27 cellular contexts compared by ENCODE assay signal in the genomic region with DNA sequence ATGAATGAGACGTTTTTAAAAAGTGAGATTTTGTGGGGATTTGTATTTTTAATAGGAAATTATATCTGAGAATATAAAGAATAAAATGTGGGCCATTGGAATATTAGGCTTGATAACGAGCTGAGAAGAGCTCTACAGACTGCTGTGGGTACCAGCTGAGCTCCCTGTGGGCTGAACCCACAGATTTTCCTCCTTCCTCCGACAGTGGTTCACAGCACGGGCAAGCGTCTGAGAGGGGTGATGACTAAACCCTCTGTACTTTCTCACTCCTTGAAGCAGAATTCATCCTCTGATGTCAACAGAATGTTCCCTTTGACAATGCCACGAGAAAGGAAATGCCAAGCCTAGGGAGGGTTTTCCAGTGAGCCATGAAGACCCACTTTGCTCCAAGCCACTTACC.
DNase-seq lines count a peak whose midpoint lies in the region; ATAC-seq, FAIRE-seq and TF ChIP-seq lines count a peak whose summit lies in the region.
"Had no signal": no experiment of that assay in that cellular context is flagged by ENCODE, and none has a peak within 500 bp of the region (broad histone marks: within the 10 kb centered on the region; RNA-seq: fewer than 3 reads in every experiment).

No MANE protein-coding gene starts in this region.

- no peaks in the 10 kb centered on the region for H4K20me1 ChIP-seq in HepG2 (ENCODE audit: insufficient read depth, low read length)
- H4K20me1 ChIP-seq: BLaER1 had no signal

- POLR2A ChIA-PET in HepG2 (lab: Yijun Ruan, JAX), result no interaction called here

- no peak for TF ChIP-seq POLR2A in HepG2 (IDR thresholded peaks at IDR 0.05; ENCODE audit: insufficient read depth in 1 of 2, low read depth in 2 of 2, low read length in 2 of 2)

- no peak overlapping the region for H2BK120ac ChIP-seq in mesendoderm (ENCODE audit: low read depth, low read length)

- H3K4ac ChIP-seq in mesendoderm (ENCODE audit: low read depth, low read length), result no peak overlapping the region

- H3K79me1 ChIP-seq in mesendoderm (ENCODE audit: low read length), result no peaks in the 10 kb centered on the region

- TF ChIP-seq EP300 in HepG2 (IDR thresholded peaks at IDR 0.05; ENCODE audit: low read depth in 2 of 2, low read length in 2 of 2), result no peak
- no peak for TF ChIP-seq EP300 in HepG2 (CRISPR knock-in tag; IDR thresholded peaks at IDR 0.05; ENCODE audit: borderline replicate concordance)

- no peak for TF ChIP-seq RAD21 in HepG2 (CRISPR knock-in tag; IDR thresholded peaks at IDR 0.05)

- H3K27me3 ChIP-seq in right atrium auricular region, result no peaks in the 10 kb centered on the region
- H3K27me3 ChIP-seq in mesendoderm (ENCODE audit: insufficient read depth, low read length, poor library complexity), result no peaks in the 10 kb centered on the region
- H3K27me3 ChIP-seq in HepG2 (ENCODE audit: control insufficient read depth in 1 of 2, insufficient read depth in 2 of 2, low read length in 2 of 2), result no peaks in the 10 kb centered on the region; a peak in 1 of 5 replicates
- H3K27me3 ChIP-seq: BE2C, BLaER1 had no signal

- BruUV-seq in HepG2 (replicated peaks; lab: Mats Ljungman, UMichigan), result no TSS peak

- H3K4me3 ChIP-seq in right atrium auricular region, result no peak overlapping the region
- no peak overlapping the region for H3K4me3 ChIP-seq in mesendoderm (ENCODE audit: low read length)
- H3K4me3 ChIP-seq in HepG2 (replicated peaks in 1 of 3; ENCODE audit: insufficient read depth in 1 of 3, low read depth in 2 of 3, low read length in 3 of 3), result no peak overlapping the region
- H3K4me3 ChIP-seq: BLaER1, GM12878 had no signal

- H3K9ac ChIP-seq in mesendoderm (ENCODE audit: low read length) (no peak overlapping the region), HepG2 (ENCODE audit: insufficient read depth, low read depth, low read length) (no peak overlapping the region)
- H3K9ac ChIP-seq: BLaER1 had no signal

- H4K8ac ChIP-seq in mesendoderm (ENCODE audit: low read depth, low read length), result no peak overlapping the region

- no peak overlapping the region for H3K56ac ChIP-seq in mesendoderm (ENCODE audit: low read length)

- H3K4me2 ChIP-seq in mesendoderm (ENCODE audit: low read length) (no peak overlapping the region), HepG2 (ENCODE audit: low read depth, low read length) (no peak overlapping the region)
- H3K4me2 ChIP-seq: BLaER1 had no signal

- WGBS in mesendoderm (ENCODE audit: extremely low coverage, insufficient coverage, low lambda C conversion rate), result 100% methylated on average over 1 of the region's 6 CpGs
- 16% methylated on average over 6 of the region's 6 CpGs for WGBS in HepG2 (ENCODE audit: low lambda C conversion rate)

- in situ Hi-C loops in HepG2 (cut with HindIII; ENCODE audit: extremely low pct_ligation_motif_present, low pct_unique_long_range_greater_than_20kb), result no loop called here

- H2BK15ac ChIP-seq in mesendoderm (replicated peaks; ENCODE audit: low read depth), result no peak overlapping the region

- TF ChIP-seq CTCF in right atrium auricular region (IDR thresholded peaks at IDR 0.05) (no peak), HepG2 (CRISPR knock-in tag; IDR thresholded peaks at IDR 0.05) (no peak)

- DNase-seq in right atrium auricular region (ENCODE audit: low spot score) (peak; percentile 28), cardiac septum (ENCODE audit: low spot score) (no peak), head of caudate nucleus (peak in 37 of 42 donors; percentile 9 to 84 (median 53)), putamen (ENCODE audit: low spot score) (peak; percentile 18), mesendoderm (no peak), HepG2 (ENCODE audit: low spot score) (no peak), Right ventricle myocardium inferior (ENCODE audit: missing footprints) (no peak)
- DNase-seq: 8988T; ACHN; BE2C; C1 segment of cervical spinal cord; CD4-positive, alpha-beta memory T cell; CD4-positive, CD25-positive, alpha-beta regulatory T cell; CD8-positive, alpha-beta memory T cell; COR-L47; DMS 273 treated with DMSO at 0.1 percent for 48 hours; DMS153; DMS53; DMS79; DND-41; EL; GDM1 had no signal

- H3K9me3 ChIP-seq in right atrium auricular region (no peaks in the 10 kb centered on the region), HepG2 (ENCODE audit: low read length) (no peaks in the 10 kb centered on the region)
- H3K9me3 ChIP-seq: BE2C, BLaER1 had no signal

- no peak overlapping the region for H4K5ac ChIP-seq in mesendoderm (ENCODE audit: low read length)

- no peaks in the 10 kb centered on the region for H3K36me3 ChIP-seq in right atrium auricular region
- H3K36me3 ChIP-seq in mesendoderm (ENCODE audit: control insufficient read depth, insufficient read depth, low read length), result no peaks in the 10 kb centered on the region
- no peaks in the 10 kb centered on the region for H3K36me3 ChIP-seq in HepG2 (replicated peaks in 1 of 2; ENCODE audit: control insufficient read depth in 1 of 2, insufficient read depth in 2 of 2, low read length in 2 of 2)
- H3K36me3 ChIP-seq: BE2C, BLaER1 had no signal

- H3K79me2 ChIP-seq in mesendoderm (ENCODE audit: control insufficient read depth, insufficient read depth, low read length), result no peaks in the 10 kb centered on the region
- H3K79me2 ChIP-seq in HepG2 (ENCODE audit: insufficient read depth, low read length), result no peaks in the 10 kb centered on the region

- H2AFZ ChIP-seq in HepG2 (ENCODE audit: low read length), result no peak overlapping the region

- intact Hi-C loops in cardiac septum (cut with DNase I) (no loop called here), head of caudate nucleus (cut with DNase I) (no loop called here), HepG2 (cut with micrococcal nuclease; ENCODE audit: unreplicated experiment) (no loop called here), Right ventricle myocardium inferior (cut with DNase I) (no loop called here)

- H3K27ac ChIP-seq in right atrium auricular region (no peak overlapping the region), mesendoderm (ENCODE audit: low read depth, low read length) (no peak overlapping the region), HepG2 (ENCODE audit: extremely low read length, insufficient read depth, low read length) (no peak overlapping the region)
- H3K27ac ChIP-seq: BLaER1 had no signal

- no peak for ATAC-seq in HepG2
- no peak for ATAC-seq in Right ventricle myocardium inferior
- ATAC-seq: GM12878 had no signal

- H3K4me1 ChIP-seq in right atrium auricular region, result no peaks in the 10 kb centered on the region
- no peaks in the 10 kb centered on the region for H3K4me1 ChIP-seq in mesendoderm (ENCODE audit: control insufficient read depth, low read depth, low read length)
- no peaks in the 10 kb centered on the region for H3K4me1 ChIP-seq in HepG2 (ENCODE audit: insufficient read depth, low read length)
- H3K4me1 ChIP-seq: BE2C, BLaER1 had no signal

- no peak for FAIRE-seq in HepG2 (lab: Jason Lieb, UNC)
- FAIRE-seq: A204.1, GM12878, GM12892, GM18507 had no signal

- H2AK5ac ChIP-seq in mesendoderm (ENCODE audit: low read length), result no peak overlapping the region

- no peak overlapping the region for H3K18ac ChIP-seq in mesendoderm (ENCODE audit: low read length)

- no peak overlapping the region for H2BK5ac ChIP-seq in mesendoderm (ENCODE audit: low read length)

- CTCF ChIA-PET in HepG2 (lab: Yijun Ruan, JAX; ENCODE audit: low intra/inter-chr PET ratio, low total read pairs), result no interaction called here

- no peak overlapping the region for H3K23ac ChIP-seq in mesendoderm (ENCODE audit: low read length)

TF ChIP-seq in HepG2, 621 proteins besides CTCF, POLR2A, EP300 and RAD21 (continues in another document):
- TF ChIP-seq ZNF33A (CRISPR knock-in tag; IDR thresholded peaks at IDR 0.05; ENCODE audit: borderline replicate concordance), result no peak
- TF ChIP-seq E2F2 (CRISPR knock-in tag; IDR thresholded peaks at IDR 0.05; ENCODE audit: borderline replicate concordance), result no peak

Comparison
In these comparisons a context has a peak if more than half of its experiments do, and no peak if none do; other contexts are left out.
1. DNase-seq: peak in right atrium auricular region (single experiment), head of caudate nucleus (37 of 42) and putamen (single experiment); none in cardiac septum (single experiment), mesendoderm (single experiment), HepG2 (single experiment) and Right ventricle myocardium inferior (single experiment).